Comparison of ENCODE assay signal across 24 cellular contexts in genomic region chr18:64807560-64807959, GRCh38.
"Had no signal": no experiment of that assay in that cellular context is flagged by ENCODE, and none has a peak within 500 bp of the region (broad histone marks: within the 10 kb centered on the region; RNA-seq: fewer than 3 reads in every experiment).

No MANE protein-coding gene starts in this region.

- H3K36me3 ChIP-seq: ascending aorta, brain microvascular endothelial cell, esophagus squamous epithelium, gastroesophageal sphincter, heart left ventricle, prostate gland, right atrium auricular region, spleen, thoracic aorta, vagina, WERI-Rb-1 had no signal

- H3K4me1 ChIP-seq: ascending aorta, esophagus squamous epithelium, gastroesophageal sphincter, heart left ventricle, prostate gland, right atrium auricular region, spleen, vagina had no signal

- DNase-seq: activated CD4-positive, alpha-beta T cell treated with anti-CD3 and anti-CD28 coated beads, Interleukin-2, amount 10 ng/mL, durations not matched to agents 7 days and 5 days; activated CD4-positive, CD25-positive, alpha-beta regulatory T cell treated with anti-CD3 and anti-CD28 coated beads, Interleukin-2, amount 50 U/mL, for 72 hours; activated CD8-positive, alpha-beta T cell treated with anti-CD3 and anti-CD28 coated beads, Interleukin-2, amount 10 ng/mL, durations not matched to agents 7 days and 5 days; activated gamma-delta T cell treated with Interleukin-2 at 50 U/mL for 16 hours; brain microvascular endothelial cell; central memory CD4-positive, alpha-beta T cell; endodermal cell; esophagus squamous epithelium; heart left ventricle; left ventricle myocardium superior; midbrain; spleen; stimulated activated CD4-positive, alpha-beta T cell treated with anti-CD3 and anti-CD28 coated beads, Interleukin-4, amount 100 ng/mL, for 1 hour; stimulated activated naive CD4-positive, alpha-beta T cell; WERI-Rb-1 had no signal

- H3K27me3 ChIP-seq: ascending aorta, brain microvascular endothelial cell, esophagus squamous epithelium, gastroesophageal sphincter, heart left ventricle, right atrium auricular region, spleen, vagina had no signal

- H3K4me3 ChIP-seq: ascending aorta, coronary artery, esophagus squamous epithelium, gastroesophageal sphincter, heart left ventricle, prostate gland, right atrium auricular region, spleen, thoracic aorta, vagina had no signal

- H3K27ac ChIP-seq: ascending aorta, brain microvascular endothelial cell, coronary artery, esophagus squamous epithelium, gastroesophageal sphincter, heart left ventricle, prostate gland, right atrium auricular region, spleen, thoracic aorta, vagina, WERI-Rb-1 had no signal

- ATAC-seq: activated CD8-positive, alpha-beta T cell treated with anti-CD3 and anti-CD28 coated beads, Interleukin-2, amount 10 ng/mL, durations not matched to agents 7 days and 5 days; activated naive CD4-positive, alpha-beta T cell treated with anti-CD3 and anti-CD28 coated beads, Interleukin-2, amount 50 U/mL, for 72 hours; gastroesophageal sphincter; heart left ventricle; left ventricle myocardium superior; natural killer cell treated with Interleukin-12 subunit alpha and Interleukin-12 subunit beta and Interleukin-15 and Interleukin-18, amount 100 ng/mL, for 72 hours had no signal

- H3K9me3 ChIP-seq: ascending aorta, esophagus squamous epithelium, gastroesophageal sphincter, heart left ventricle, prostate gland, right atrium auricular region, spleen, thoracic aorta, vagina had no signal
